Comparison of ENCODE assay signal across 12 cellular contexts in the genomic region with DNA sequence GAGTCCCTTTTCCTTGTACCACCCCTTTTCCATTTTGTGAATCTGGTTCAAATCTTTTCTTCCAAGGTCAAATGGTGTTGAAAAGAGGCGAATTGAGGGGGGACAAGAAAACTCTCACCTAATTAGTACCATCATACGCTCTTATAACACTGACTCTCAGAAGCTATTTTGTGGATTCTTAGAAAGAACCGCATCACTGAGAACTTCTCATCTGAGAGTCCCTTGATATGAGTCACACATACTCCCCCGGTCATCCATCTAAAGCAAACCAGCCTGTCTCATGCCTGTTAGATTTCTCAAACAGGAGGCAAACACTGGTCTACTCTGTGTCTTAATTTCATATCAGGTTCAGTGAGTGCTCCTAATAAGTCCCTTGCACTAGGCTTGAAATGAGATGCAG.
DNase-seq lines count a peak whose midpoint lies in the region; ATAC-seq and TF ChIP-seq lines count a peak whose summit lies in the region.
"Had no signal": no experiment of that assay in that cellular context is flagged by ENCODE, and none has a peak within 500 bp of the region (broad histone marks: within the 10 kb centered on the region; RNA-seq: fewer than 3 reads in every experiment).

No MANE protein-coding gene starts in this region.

- no peak overlapping the region for H3K4me3 Mint-ChIP-seq in endodermal cell
- H3K4me3 Mint-ChIP-seq: activated B cell treated with CpG ODN at 0.5 μM for 24 hours; CD8-positive, alpha-beta T cell; neural crest cell had no signal

- no peaks in the 10 kb centered on the region for H3K27me3 Mint-ChIP-seq in endodermal cell (ENCODE audit: insufficient read depth)

- in situ Hi-C loops in Caki2 (cut with HindIII; ENCODE audit: low pct_unique_long_range_greater_than_20kb, low sequenced_read_pairs) = no loop called here

- H3K36me3 Mint-ChIP-seq in endodermal cell (ENCODE audit: low read depth) = no peaks in the 10 kb centered on the region
- H3K36me3 Mint-ChIP-seq: CD8-positive, alpha-beta T cell had no signal

- no peaks in the 10 kb centered on the region for H3K36me3 ChIP-seq in endodermal cell (ENCODE audit: control insufficient read depth, insufficient read depth, low read length)

- H3K27ac ChIP-seq in endodermal cell (ENCODE audit: low read depth, low read length) = no peak overlapping the region
- H3K27ac ChIP-seq: testis had no signal

- no peak for TF ChIP-seq CTCF in endodermal cell (conservative IDR thresholded peaks at IDR 0.05)

- DNase-seq in Caki2 (ENCODE audit: low read depth) (peak; percentile 16), dedifferentiated amniotic fluid mesenchymal stem cell (ENCODE audit: extremely low spot score) (peak; percentile 68), endodermal cell (no peak), HEK293T (ENCODE audit: extremely low spot score) (no peak), NCI-H146 treated with DMSO at 0.1 percent for 48 hours (lab: John Stamatoyannopoulos, UW; ENCODE audit: unreplicated experiment) (no peak), NCI-H510A treated with DMSO at 0.1 percent for 48 hours (lab: John Stamatoyannopoulos, UW) (no peak)
- DNase-seq: activated B cell treated with CpG ODN at 0.5 μM for 24 hours; CD8-positive, alpha-beta T cell; testis had no signal

- H3K9me3 Mint-ChIP-seq in endodermal cell = peaks cover 1% of the 10 kb centered on the region
- H3K9me3 Mint-ChIP-seq: activated B cell treated with CpG ODN at 0.5 μM for 24 hours; CD8-positive, alpha-beta T cell had no signal

- CTCF ChIA-PET in HEK293T (lab: Yijun Ruan, JAX) = no interaction called here

- H3K27me3 ChIP-seq in endodermal cell (ENCODE audit: control insufficient read depth, insufficient read depth, low read length, poor library complexity, severe bottlenecking) = no peaks in the 10 kb centered on the region
- H3K27me3 ChIP-seq: testis had no signal

- H3K4me1 ChIP-seq in endodermal cell (ENCODE audit: control insufficient read depth, insufficient read depth, low read length) = no peaks in the 10 kb centered on the region
- H3K4me1 ChIP-seq: testis had no signal

- POLR2A ChIA-PET in HEK293T (lab: Yijun Ruan, JAX) = no interaction called here

- peaks cover 6% of the 10 kb centered on the region for H3K9me3 ChIP-seq in endodermal cell (ENCODE audit: control insufficient read depth, low read length)
- H3K9me3 ChIP-seq: testis had no signal

- H3K27ac Mint-ChIP-seq in endodermal cell = no peak overlapping the region
- H3K27ac Mint-ChIP-seq: activated B cell treated with CpG ODN at 0.5 μM for 24 hours; CD8-positive, alpha-beta T cell had no signal

- peaks cover 5% of the 10 kb centered on the region for H3K4me1 Mint-ChIP-seq in endodermal cell
- H3K4me1 Mint-ChIP-seq: activated B cell treated with CpG ODN at 0.5 μM for 24 hours had no signal

- no peak overlapping the region for H3K4me3 ChIP-seq in endodermal cell (ENCODE audit: low read length)
- H3K4me3 ChIP-seq: testis had no signal

- WGBS in endodermal cell (ENCODE audit: insufficient coverage in 1 of 2, insufficient read length in 1 of 2), 2 experiments = 70 to 84% methylated on average over 4 of the region's 4 CpGs

- ATAC-seq in GM21367 (IDR thresholded peaks at IDR 0.05; ENCODE audit: unreplicated experiment) (peak; percentile 87), HG03432 (IDR thresholded peaks at IDR 0.05; ENCODE audit: unreplicated experiment) (peak; percentile 98)
- ATAC-seq: CD8-positive, alpha-beta T cell had no signal

- no peak overlapping the region for H3K9ac ChIP-seq in endodermal cell (ENCODE audit: extremely low read depth, low read length, poor library complexity, severe bottlenecking)

TF ChIP-seq in HEK293T, 16 proteins besides CTCF, POLR2A, EP300 and RAD21:
- TF ChIP-seq FOXM1 (IDR thresholded peaks at IDR 0.05; ENCODE audit: borderline replicate concordance) (no peak), TARDBP (IDR thresholded peaks at IDR 0.05) (no peak), ZNF384 (IDR thresholded peaks at IDR 0.05) (no peak)
TF ChIP-seq in HEK293T: peak in this region for 0.

Comparison
In these comparisons a context has a peak if more than half of its experiments do, and no peak if none do; other contexts are left out.
1. DNase-seq: peak in Caki2 (single experiment) and dedifferentiated amniotic fluid mesenchymal stem cell (single experiment); none in endodermal cell (single experiment), HEK293T (single experiment), NCI-H146 treated with DMSO at 0.1 percent for 48 hours (single experiment) and NCI-H510A treated with DMSO at 0.1 percent for 48 hours (single experiment).